In the genomic region with DNA sequence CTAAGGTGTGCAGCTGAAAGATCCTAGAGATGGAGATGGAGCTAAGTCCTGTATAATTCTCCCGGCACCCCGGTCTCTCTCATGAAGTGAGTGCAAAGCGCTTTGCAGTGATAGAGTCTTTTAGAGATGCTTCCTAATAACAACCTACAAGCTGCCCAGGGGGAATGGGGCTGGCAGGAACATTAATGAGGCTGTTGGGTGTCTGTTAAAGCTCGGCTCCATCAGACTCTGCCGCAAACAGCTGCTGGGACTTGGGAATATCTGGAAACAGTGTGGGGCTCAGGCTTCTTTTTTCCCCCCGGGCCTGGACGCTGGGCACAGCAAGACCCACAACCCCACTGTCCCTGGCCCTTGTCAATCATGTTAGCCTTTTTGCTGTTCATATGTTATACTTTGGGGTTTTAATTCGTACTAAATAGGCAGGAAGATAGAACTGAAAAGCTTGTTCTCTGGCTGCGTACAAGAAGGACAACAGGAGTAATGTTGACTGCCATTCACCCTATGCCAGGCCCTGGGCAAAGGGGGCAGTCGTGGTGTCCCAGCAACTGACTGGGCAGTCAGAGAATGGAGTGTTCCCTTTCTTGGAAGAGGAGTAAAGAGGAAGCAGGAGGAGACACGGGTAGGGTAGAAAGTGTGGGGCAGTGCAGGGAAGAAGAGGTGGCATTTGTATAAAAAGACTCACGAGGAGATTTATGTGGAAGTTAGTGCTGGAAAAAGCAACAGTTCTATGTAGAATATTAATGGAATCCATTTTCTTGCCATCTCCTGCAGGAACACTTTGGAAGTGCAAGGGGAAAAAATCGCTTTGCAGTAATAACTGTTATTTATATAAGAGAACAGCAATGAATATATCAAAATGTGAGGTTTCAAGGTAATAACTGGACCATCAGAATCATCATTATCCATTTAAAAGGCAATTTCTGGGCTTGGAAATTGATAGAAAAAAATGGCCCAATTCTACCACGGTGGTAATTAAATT, we compare ENCODE assay signal across 2 cellular contexts.
A peak's percentile ranks its signal among the peaks of the same experiment; 100 is the strongest.
TF ChIP-seq lines count a peak whose summit lies in the region.

No MANE protein-coding gene starts in this region.

TF ChIP-seq in SK-N-SH, 30 proteins besides CTCF, POLR2A, EP300 and RAD21 (continues in another document):
- TF ChIP-seq, protein P1, sequence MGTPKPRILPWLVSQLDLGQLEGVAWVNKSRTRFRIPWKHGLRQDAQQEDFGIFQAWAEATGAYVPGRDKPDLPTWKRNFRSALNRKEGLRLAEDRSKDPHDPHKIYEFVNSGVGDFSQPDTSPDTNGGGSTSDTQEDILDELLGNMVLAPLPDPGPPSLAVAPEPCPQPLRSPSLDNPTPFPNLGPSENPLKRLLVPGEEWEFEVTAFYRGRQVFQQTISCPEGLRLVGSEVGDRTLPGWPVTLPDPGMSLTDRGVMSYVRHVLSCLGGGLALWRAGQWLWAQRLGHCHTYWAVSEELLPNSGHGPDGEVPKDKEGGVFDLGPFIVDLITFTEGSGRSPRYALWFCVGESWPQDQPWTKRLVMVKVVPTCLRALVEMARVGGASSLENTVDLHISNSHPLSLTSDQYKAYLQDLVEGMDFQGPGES (IDR thresholded peaks at IDR 0.05; ENCODE audit: low read depth, low read length) = no peak
- TF ChIP-seq SIN3A (IDR thresholded peaks at IDR 0.05; ENCODE audit: borderline replicate concordance, low read depth, low read length) (no peak), TCF12 (IDR thresholded peaks at IDR 0.05) (no peak), FOXJ3 (CRISPR knock-in tag; IDR thresholded peaks at IDR 0.05) (no peak), NFIC (IDR thresholded peaks at IDR 0.05; ENCODE audit: borderline replicate concordance) (no peak), GABPA (IDR thresholded peaks at IDR 0.05; ENCODE audit: low read depth) (no peak), YY1 (IDR thresholded peaks at IDR 0.05; ENCODE audit: low read depth) (no peak), RFX5 (IDR thresholded peaks at IDR 0.05; ENCODE audit: low read length) (no peak), RCOR1 (IDR thresholded peaks at IDR 0.05; ENCODE audit: low read length) (peak; percentile 12; the same call in 1 of the 2 replicates), JUND (IDR thresholded peaks at IDR 0.05) (no peak), SMC3 (IDR thresholded peaks at IDR 0.05; ENCODE audit: low read depth, low read length) (0 out of 2 replicates have a peak, but pooled peaks have one; percentile 10), CHD2 (IDR thresholded peaks at IDR 0.05; ENCODE audit: low read length, partially characterized antibody) (peak; percentile 49), ZBTB33 (IDR thresholded peaks at IDR 0.05; ENCODE audit: borderline replicate concordance, low read depth) (no peak), GATA2 (CRISPR knock-in tag; IDR thresholded peaks at IDR 0.05) (0 out of 2 replicates have a peak, but pooled peaks have one; percentile 11), TAF1 (IDR thresholded peaks at IDR 0.05; ENCODE audit: borderline replicate concordance, low read depth, low read length) (no peak), MEF2A (IDR thresholded peaks at IDR 0.05; ENCODE audit: borderline replicate concordance, low read depth) (no peak), PBX3 (IDR thresholded peaks at IDR 0.05) (no peak)
- TF ChIP-seq, protein P2, sequence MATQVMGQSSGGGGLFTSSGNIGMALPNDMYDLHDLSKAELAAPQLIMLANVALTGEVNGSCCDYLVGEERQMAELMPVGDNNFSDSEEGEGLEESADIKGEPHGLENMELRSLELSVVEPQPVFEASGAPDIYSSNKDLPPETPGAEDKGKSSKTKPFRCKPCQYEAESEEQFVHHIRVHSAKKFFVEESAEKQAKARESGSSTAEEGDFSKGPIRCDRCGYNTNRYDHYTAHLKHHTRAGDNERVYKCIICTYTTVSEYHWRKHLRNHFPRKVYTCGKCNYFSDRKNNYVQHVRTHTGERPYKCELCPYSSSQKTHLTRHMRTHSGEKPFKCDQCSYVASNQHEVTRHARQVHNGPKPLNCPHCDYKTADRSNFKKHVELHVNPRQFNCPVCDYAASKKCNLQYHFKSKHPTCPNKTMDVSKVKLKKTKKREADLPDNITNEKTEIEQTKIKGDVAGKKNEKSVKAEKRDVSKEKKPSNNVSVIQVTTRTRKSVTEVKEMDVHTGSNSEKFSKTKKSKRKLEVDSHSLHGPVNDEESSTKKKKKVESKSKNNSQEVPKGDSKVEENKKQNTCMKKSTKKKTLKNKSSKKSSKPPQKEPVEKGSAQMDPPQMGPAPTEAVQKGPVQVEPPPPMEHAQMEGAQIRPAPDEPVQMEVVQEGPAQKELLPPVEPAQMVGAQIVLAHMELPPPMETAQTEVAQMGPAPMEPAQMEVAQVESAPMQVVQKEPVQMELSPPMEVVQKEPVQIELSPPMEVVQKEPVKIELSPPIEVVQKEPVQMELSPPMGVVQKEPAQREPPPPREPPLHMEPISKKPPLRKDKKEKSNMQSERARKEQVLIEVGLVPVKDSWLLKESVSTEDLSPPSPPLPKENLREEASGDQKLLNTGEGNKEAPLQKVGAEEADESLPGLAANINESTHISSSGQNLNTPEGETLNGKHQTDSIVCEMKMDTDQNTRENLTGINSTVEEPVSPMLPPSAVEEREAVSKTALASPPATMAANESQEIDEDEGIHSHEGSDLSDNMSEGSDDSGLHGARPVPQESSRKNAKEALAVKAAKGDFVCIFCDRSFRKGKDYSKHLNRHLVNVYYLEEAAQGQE (IDR thresholded peaks at IDR 0.05; ENCODE audit: low read depth, low read length) = no peak
- TF ChIP-seq, protein P3, sequence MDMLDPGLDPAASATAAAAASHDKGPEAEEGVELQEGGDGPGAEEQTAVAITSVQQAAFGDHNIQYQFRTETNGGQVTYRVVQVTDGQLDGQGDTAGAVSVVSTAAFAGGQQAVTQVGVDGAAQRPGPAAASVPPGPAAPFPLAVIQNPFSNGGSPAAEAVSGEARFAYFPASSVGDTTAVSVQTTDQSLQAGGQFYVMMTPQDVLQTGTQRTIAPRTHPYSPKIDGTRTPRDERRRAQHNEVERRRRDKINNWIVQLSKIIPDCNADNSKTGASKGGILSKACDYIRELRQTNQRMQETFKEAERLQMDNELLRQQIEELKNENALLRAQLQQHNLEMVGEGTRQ (IDR thresholded peaks at IDR 0.05; ENCODE audit: borderline replicate concordance, low read depth, low read length) = no peak

TF ChIP-seq in SK-N-SH treated with all-trans-retinoic acid at 6 μM for 48 hours, 23 proteins besides CTCF, POLR2A, EP300 and RAD21 (continued from another document):
- TF ChIP-seq, protein P4, sequence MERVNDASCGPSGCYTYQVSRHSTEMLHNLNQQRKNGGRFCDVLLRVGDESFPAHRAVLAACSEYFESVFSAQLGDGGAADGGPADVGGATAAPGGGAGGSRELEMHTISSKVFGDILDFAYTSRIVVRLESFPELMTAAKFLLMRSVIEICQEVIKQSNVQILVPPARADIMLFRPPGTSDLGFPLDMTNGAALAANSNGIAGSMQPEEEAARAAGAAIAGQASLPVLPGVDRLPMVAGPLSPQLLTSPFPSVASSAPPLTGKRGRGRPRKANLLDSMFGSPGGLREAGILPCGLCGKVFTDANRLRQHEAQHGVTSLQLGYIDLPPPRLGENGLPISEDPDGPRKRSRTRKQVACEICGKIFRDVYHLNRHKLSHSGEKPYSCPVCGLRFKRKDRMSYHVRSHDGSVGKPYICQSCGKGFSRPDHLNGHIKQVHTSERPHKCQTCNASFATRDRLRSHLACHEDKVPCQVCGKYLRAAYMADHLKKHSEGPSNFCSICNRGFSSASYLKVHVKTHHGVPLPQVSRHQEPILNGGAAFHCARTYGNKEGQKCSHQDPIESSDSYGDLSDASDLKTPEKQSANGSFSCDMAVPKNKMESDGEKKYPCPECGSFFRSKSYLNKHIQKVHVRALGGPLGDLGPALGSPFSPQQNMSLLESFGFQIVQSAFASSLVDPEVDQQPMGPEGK (CRISPR knock-in tag; IDR thresholded peaks at IDR 0.05; ENCODE audit: borderline replicate concordance) = no peak
- TF ChIP-seq CSDC2 (CRISPR knock-in tag; IDR thresholded peaks at IDR 0.05) (no peak), TCF4 (CRISPR knock-in tag; IDR thresholded peaks at IDR 0.05; ENCODE audit: borderline replicate concordance) (no peak), POU6F1 (CRISPR knock-in tag; IDR thresholded peaks at IDR 0.05; ENCODE audit: borderline replicate concordance, low read depth) (no peak), TSHZ2 (CRISPR knock-in tag; IDR thresholded peaks at IDR 0.05) (no peak), RARB (CRISPR knock-in tag; IDR thresholded peaks at IDR 0.05) (no peak)
- TF ChIP-seq, protein P5, sequence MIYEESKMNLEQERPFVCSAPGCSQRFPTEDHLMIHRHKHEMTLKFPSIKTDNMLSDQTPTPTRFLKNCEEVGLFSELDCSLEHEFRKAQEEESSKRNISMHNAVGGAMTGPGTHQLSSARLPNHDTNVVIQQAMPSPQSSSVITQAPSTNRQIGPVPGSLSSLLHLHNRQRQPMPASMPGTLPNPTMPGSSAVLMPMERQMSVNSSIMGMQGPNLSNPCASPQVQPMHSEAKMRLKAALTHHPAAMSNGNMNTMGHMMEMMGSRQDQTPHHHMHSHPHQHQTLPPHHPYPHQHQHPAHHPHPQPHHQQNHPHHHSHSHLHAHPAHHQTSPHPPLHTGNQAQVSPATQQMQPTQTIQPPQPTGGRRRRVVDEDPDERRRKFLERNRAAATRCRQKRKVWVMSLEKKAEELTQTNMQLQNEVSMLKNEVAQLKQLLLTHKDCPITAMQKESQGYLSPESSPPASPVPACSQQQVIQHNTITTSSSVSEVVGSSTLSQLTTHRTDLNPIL (CRISPR knock-in tag; IDR thresholded peaks at IDR 0.05; ENCODE audit: low read depth) = no peak
